8 cellular contexts compared by ENCODE assay signal in the genomic region with DNA sequence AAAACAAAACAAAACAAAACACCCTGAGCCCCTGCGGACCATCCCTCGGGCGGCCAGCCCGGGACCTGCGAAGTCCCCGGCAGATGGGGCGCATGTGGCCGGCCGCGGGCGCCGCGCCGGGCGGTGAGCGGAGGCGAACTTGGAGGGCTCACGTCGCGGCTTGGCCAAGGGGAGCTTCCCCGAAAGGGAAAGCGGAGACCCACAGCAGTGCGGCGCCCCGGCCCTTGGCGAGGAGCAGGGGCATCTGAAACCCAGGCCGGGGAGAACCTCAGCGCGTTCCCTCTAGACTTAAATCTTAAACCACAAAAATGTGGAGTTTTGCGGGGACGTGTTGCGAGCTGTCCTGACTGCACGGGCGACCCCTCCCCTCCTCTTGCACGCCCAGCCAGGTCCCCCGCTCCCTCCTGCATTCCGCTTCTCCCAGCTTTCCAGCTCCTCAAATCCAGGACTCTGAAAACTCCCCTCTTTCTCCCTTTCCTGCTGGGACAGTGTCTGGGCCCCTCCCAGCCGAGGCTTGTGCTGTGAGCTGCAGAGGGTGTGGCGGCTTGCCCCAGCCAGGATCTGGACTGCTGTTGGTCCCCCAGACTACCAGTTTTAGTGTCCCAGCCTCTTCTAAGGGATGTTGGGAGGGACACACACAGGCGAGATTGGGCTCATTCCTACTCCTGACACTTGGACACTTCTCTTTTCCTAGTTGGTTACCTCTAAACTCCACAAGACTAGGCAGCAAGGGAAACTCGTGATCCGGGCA. TPM values are rescaled to one million over a fixed set of nuclear protein-coding genes. Genes with fewer than 3 reads are reported as not detected.
DNase-seq lines count a peak whose midpoint lies in the region; ATAC-seq and TF ChIP-seq lines count a peak whose summit lies in the region.

No MANE protein-coding gene starts in this region.

- ATAC-seq in HG03066 (IDR thresholded peaks at IDR 0.05; ENCODE audit: low read depth, unreplicated experiment): peak; percentile 40
- peak in 1 of 2 donors; percentile 12 for ATAC-seq in naive thymus-derived CD8-positive, alpha-beta T cell

- no peaks in the 10 kb centered on the region for H3K36me3 Mint-ChIP-seq in activated T-cell treated with anti-CD3 and anti-CD28 coated beads, Interleukin-2, amount 50 U/mL, for 24 hours (ENCODE audit: low read depth)
- H3K36me3 Mint-ChIP-seq in naive thymus-derived CD8-positive, alpha-beta T cell: no peaks in the 10 kb centered on the region

- DNase-seq in activated T-cell treated with anti-CD3 and anti-CD28 coated beads, Interleukin-2, amount 50 U/mL, for 24 hours: peak; percentile 33
- no peak for DNase-seq in activated T-cell treated with anti-CD3 and anti-CD28 coated beads, Interleukin-2, amount 50 U/mL, for 1 hour
- DNase-seq in fibroblast of pulmonary artery (ENCODE audit: low read depth) (peak; percentile 51), UCSD-AML1 (lab: John Stamatoyannopoulos, UW; ENCODE audit: unreplicated experiment) (no peak), KG1 (lab: John Stamatoyannopoulos, UW) (no peak)
- no peak for DNase-seq in naive thymus-derived CD8-positive, alpha-beta T cell

- POLR2A ChIA-PET in naive thymus-derived CD8-positive, alpha-beta T cell (lab: Charles Lee): no interaction called here

- H3K27me3 Mint-ChIP-seq in activated T-cell treated with anti-CD3 and anti-CD28 coated beads, Interleukin-2, amount 50 U/mL, for 24 hours: peaks cover 62% of the 10 kb centered on the region
- H3K27me3 Mint-ChIP-seq in naive thymus-derived CD8-positive, alpha-beta T cell: peaks cover 23 to 54% (median 41%) of the 10 kb centered on the region in 5 donors

- H3K27ac Mint-ChIP-seq in activated T-cell treated with anti-CD3 and anti-CD28 coated beads, Interleukin-2, amount 50 U/mL, for 24 hours: no peak overlapping the region
- H3K27ac Mint-ChIP-seq in naive thymus-derived CD8-positive, alpha-beta T cell: no peak overlapping the region

- H3K27ac ChIP-seq in VCaP: peak overlapping the region; percentile 63; the same call in 1 of the 2 replicates

- no peaks in the 10 kb centered on the region for H3K9me3 Mint-ChIP-seq in activated T-cell treated with anti-CD3 and anti-CD28 coated beads, Interleukin-2, amount 50 U/mL, for 24 hours
- no peaks in the 10 kb centered on the region for H3K9me3 Mint-ChIP-seq in naive thymus-derived CD8-positive, alpha-beta T cell

- peak overlapping the region; percentile 62 for H3K4me3 Mint-ChIP-seq in activated T-cell treated with anti-CD3 and anti-CD28 coated beads, Interleukin-2, amount 50 U/mL, for 24 hours
- peak overlapping the region; percentile 54 to 90 (median 78) for H3K4me3 Mint-ChIP-seq in naive thymus-derived CD8-positive, alpha-beta T cell

- peak overlapping the region; percentile 83 for H3K4me3 ChIP-seq in fibroblast of pulmonary artery (replicated peaks; ENCODE audit: low read depth, low read length)

- TF ChIP-seq CTCF in VCaP (conservative IDR thresholded peaks at IDR 0.05) (no peak), fibroblast of pulmonary artery (IDR thresholded peaks at IDR 0.05; ENCODE audit: low read length, missing control alignments) (no peak)

- H3K4me1 Mint-ChIP-seq in activated T-cell treated with anti-CD3 and anti-CD28 coated beads, Interleukin-2, amount 50 U/mL, for 24 hours (ENCODE audit: low read depth): peaks cover 12% of the 10 kb centered on the region
- peaks cover 5 to 19% (median 12%) of the 10 kb centered on the region in 4 donors for H3K4me1 Mint-ChIP-seq in naive thymus-derived CD8-positive, alpha-beta T cell

RNA-seq across cellular contexts. Expression of gene FMNL2, which starts 1.3 kb away (rescaled TPM):
- under 1 TPM; 0.77 to 0.78 TPM for total RNA-seq in naive thymus-derived CD8-positive, alpha-beta T cell
- polyA plus RNA-seq in naive thymus-derived CD8-positive, alpha-beta T cell: under 1 TPM; 0.05 to 0.14 (median 0.14) TPM

Comparison
In these comparisons a context has a peak if more than half of its experiments do, and no peak if none do; other contexts are left out.
1. DNase-seq: peak in activated T-cell treated with anti-CD3 and anti-CD28 coated beads, Interleukin-2, amount 50 U/mL, for 24 hours (single experiment) and fibroblast of pulmonary artery (single experiment); none in activated T-cell treated with anti-CD3 and anti-CD28 coated beads, Interleukin-2, amount 50 U/mL, for 1 hour (single experiment), naive thymus-derived CD8-positive, alpha-beta T cell (0 of 10), UCSD-AML1 (single experiment) and KG1 (single experiment).